ENCODE assay signal across 1 cellular context in the genomic region with DNA sequence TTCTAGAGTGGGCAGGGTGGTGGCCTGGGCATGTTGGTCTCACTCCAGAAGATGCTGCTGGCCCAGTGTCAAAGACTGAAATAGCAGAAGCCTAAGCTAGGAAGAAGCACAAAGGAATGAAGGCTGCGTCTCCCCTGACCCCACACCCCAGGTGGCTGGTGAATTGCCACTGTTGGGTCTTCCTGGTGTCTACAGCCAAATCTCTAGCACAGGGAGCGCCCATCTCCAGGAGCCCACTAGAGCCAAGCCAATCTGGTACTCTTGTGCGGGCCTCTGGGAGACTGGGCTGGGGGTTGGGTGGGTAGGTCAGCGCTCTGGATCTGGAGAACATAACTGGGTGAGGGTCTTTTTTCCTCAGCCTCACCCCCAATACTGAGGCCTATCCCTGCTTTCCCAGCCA.
TF ChIP-seq lines count a peak whose summit lies in the region.

No MANE protein-coding gene starts in this region.

TF ChIP-seq in endothelial cell of umbilical vein, 7 proteins besides CTCF, POLR2A, EP300 and RAD21:
- TF ChIP-seq POLR2AphosphoS5 (IDR thresholded peaks at IDR 0.05; ENCODE audit: insufficient read depth, low read depth, low read length): no peak
- TF ChIP-seq FOS (IDR thresholded peaks at IDR 0.05; ENCODE audit: borderline replicate concordance, insufficient read depth, low read length): no peak
- TF ChIP-seq GATA2 (IDR thresholded peaks at IDR 0.05; ENCODE audit: insufficient read depth, insufficient read length, low read depth, low read length): no peak
- TF ChIP-seq EZH2 (IDR thresholded peaks at IDR 0.05; ENCODE audit: borderline replicate concordance, low read depth, low read length, severe bottlenecking): no peak
- no peak for TF ChIP-seq MYC (IDR thresholded peaks at IDR 0.05; ENCODE audit: low read depth, low read length)
- TF ChIP-seq, protein P1, sequence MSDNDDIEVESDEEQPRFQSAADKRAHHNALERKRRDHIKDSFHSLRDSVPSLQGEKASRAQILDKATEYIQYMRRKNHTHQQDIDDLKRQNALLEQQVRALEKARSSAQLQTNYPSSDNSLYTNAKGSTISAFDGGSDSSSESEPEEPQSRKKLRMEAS (IDR thresholded peaks at IDR 0.05; ENCODE audit: insufficient read depth, insufficient read length): no peak
- TF ChIP-seq JUN (IDR thresholded peaks at IDR 0.05; ENCODE audit: borderline replicate concordance, insufficient read depth, insufficient read length, low read depth): no peak
